8 cellular contexts compared by ENCODE assay signal in genomic region chr1:88327391-88328267, GRCh38.
DNase-seq lines count a peak whose midpoint lies in the region; ATAC-seq and TF ChIP-seq lines count a peak whose summit lies in the region.

No MANE protein-coding gene starts in this region.

- H3K4me1 ChIP-seq in A673 (ENCODE audit: insufficient read depth, low read length, poor library complexity, severe bottlenecking) = peaks cover 19% of the 10 kb centered on the region
- no peaks in the 10 kb centered on the region for H3K4me1 ChIP-seq in adrenal gland (replicated peaks in 1 of 2)
- H3K4me1 ChIP-seq in ascending aorta = no peaks in the 10 kb centered on the region

- H3K27ac Mint-ChIP-seq in HFFc6 = no peak overlapping the region

- H3K27me3 ChIP-seq in A673 (replicated peaks; ENCODE audit: insufficient read depth, low read depth, low read length, poor library complexity) = no peaks in the 10 kb centered on the region
- H3K27me3 ChIP-seq in adrenal gland = no peaks in the 10 kb centered on the region
- no peaks in the 10 kb centered on the region for H3K27me3 ChIP-seq in ascending aorta

- peaks cover 5% of the 10 kb centered on the region for H3K4me1 Mint-ChIP-seq in HFFc6 (ENCODE audit: low read depth)

- H3K36me3 ChIP-seq in A673 (ENCODE audit: insufficient read depth, low read length, poor library complexity, severe bottlenecking) = no peaks in the 10 kb centered on the region
- H3K36me3 ChIP-seq in adrenal gland (replicated peaks in 1 of 2) = no peaks in the 10 kb centered on the region
- H3K36me3 ChIP-seq in ascending aorta = no peaks in the 10 kb centered on the region

- POLR2A ChIA-PET in A673 (lab: Charles Lee; ENCODE audit: low non-redundant PET) = no interaction called here

- TF ChIP-seq CTCF in A673 (conservative IDR thresholded peaks at IDR 0.05; ENCODE audit: low read depth, low read length) = no peak
- no peak for TF ChIP-seq CTCF in HFFc6 (IDR thresholded peaks at IDR 0.05)
- no peak for TF ChIP-seq CTCF in adrenal gland (IDR thresholded peaks at IDR 0.05)
- TF ChIP-seq CTCF in ascending aorta (IDR thresholded peaks at IDR 0.05) = no peak

- H3K9me3 Mint-ChIP-seq in HFFc6 = peaks cover 18% of the 10 kb centered on the region

- no peaks in the 10 kb centered on the region for H3K36me3 Mint-ChIP-seq in HFFc6 (ENCODE audit: low read depth)

- H3K4me3 Mint-ChIP-seq in HFFc6 = no peak overlapping the region

- ATAC-seq in HG03097 (IDR thresholded peaks at IDR 0.05; ENCODE audit: low FRiP score, unreplicated experiment) (no peak), HG03469 (IDR thresholded peaks at IDR 0.05; ENCODE audit: unreplicated experiment) (no peak)

- no TSS peak for BruUV-seq in A673 (replicated peaks; lab: Mats Ljungman, UMichigan)

- H3K27me3 Mint-ChIP-seq in HFFc6 (ENCODE audit: insufficient read depth) = no peaks in the 10 kb centered on the region; the same call in 1 of the 2 replicates

- 57 to 67% (median 61%) methylated on average over 5 of the region's 5 CpGs for WGBS in adrenal gland, 4 donors

- TF ChIP-seq POLR2A in adrenal gland (IDR thresholded peaks at IDR 0.05) = no peak

- DNase-seq in A673 (ENCODE audit: low spot score) (peak; percentile 93), HFFc6 (peak; percentile 74), adrenal gland (peak in 6 of 7 donors; percentile 28 to 54 (median 40)), kidney glomerular epithelial cell (lab: John Stamatoyannopoulos, UW) (peak; percentile 84), ascending aorta (ENCODE audit: low spot score in 2 of 2) (no peak), ecto neural progenitor cell (ENCODE audit: low spot score) (no peak)

- H3K9me3 ChIP-seq in A673 (ENCODE audit: low read depth, low read length, poor library complexity, severe bottlenecking) (no peaks in the 10 kb centered on the region), adrenal gland (replicated peaks in 1 of 3) (no peaks in the 10 kb centered on the region), ascending aorta (no peaks in the 10 kb centered on the region)

- H3K4me3 ChIP-seq in A673 (ENCODE audit: low read depth, low read length, poor library complexity, severe bottlenecking) (no peak overlapping the region), adrenal gland (no peak overlapping the region), ascending aorta (no peak overlapping the region)

- intact Hi-C loops in A673 (cut with micrococcal nuclease; ENCODE audit: unreplicated experiment) (no loop called here), adrenal gland (cut with DNase I) (no loop called here), ascending aorta (cut with DNase I) (no loop called here)

- H3K27ac ChIP-seq in A673 (ENCODE audit: low read depth, low read length, poor library complexity, severe bottlenecking) (no peak overlapping the region), adrenal gland (peak overlapping the region in 1 of 5 donors; percentile 1), ascending aorta (no peak overlapping the region)

- CTCF ChIA-PET in A673 (lab: Charles Lee) = interaction anchor here (0.9 kb wide), 1 partner anchor 147 kb away, joined by 3 read pairs; no protein-coding TSS in a partner anchor

Comparison
In these comparisons a context has a peak if more than half of its experiments do, and no peak if none do; other contexts are left out.
1. DNase-seq: peak in A673 (single experiment), HFFc6 (single experiment), adrenal gland (6 of 7) and kidney glomerular epithelial cell (single experiment); none in ascending aorta (0 of 2) and ecto neural progenitor cell (single experiment).